Comparison of ENCODE assay signal across 8 cellular contexts in genomic region chr2:102020596-102021170, GRCh38. TPM values are rescaled to one million over a fixed set of nuclear protein-coding genes. Genes with fewer than 3 reads are reported as not detected.
DNase-seq lines count a peak whose midpoint lies in the region; ATAC-seq, FAIRE-seq and TF ChIP-seq lines count a peak whose summit lies in the region.

No MANE protein-coding gene starts in this region.

- H3K4me2 ChIP-seq in A549 (peak overlapping the region; percentile 62), mesenchymal stem cell (ENCODE audit: low read length, poor library complexity, severe bottlenecking) (no peak overlapping the region)

- H3K9ac ChIP-seq in mesenchymal stem cell (ENCODE audit: low read length), result peak overlapping the region; percentile 72

- CTCF ChIA-PET in A549 (lab: Yijun Ruan, JAX), result interaction anchor here (0.5 to 3.1 kb wide), 98 partner anchors 9 to 1091 kb away, joined by 3 to 51 read pairs (median 5); partner anchors contain the start of genes IL18R1 and IL1R1

- H3K23ac ChIP-seq in mesenchymal stem cell (ENCODE audit: low read length in 2 of 2), result no peak overlapping the region

- peak overlapping the region; percentile 99 for H4K91ac ChIP-seq in mesenchymal stem cell (ENCODE audit: low read length)

- no peaks in the 10 kb centered on the region for H3K36me3 ChIP-seq in mesenchymal stem cell (ENCODE audit: control insufficient read depth in 1 of 2, insufficient read depth in 2 of 2, low read depth in 1 of 2, low read length in 2 of 2)

- H3K79me1 ChIP-seq in mesenchymal stem cell (replicated peaks; ENCODE audit: low read length, poor library complexity, severe bottlenecking), result no peaks in the 10 kb centered on the region

- 23% methylated on average over 17 of the region's 18 CpGs for WGBS in A549 (ENCODE audit: missing lambda C conversion rate)
- 22% methylated on average over 16 of the region's 18 CpGs for WGBS in mesenchymal stem cell

- TF ChIP-seq EP300 in A549 (IDR thresholded peaks at IDR 0.05), result no peak

- H3K27ac ChIP-seq in A549, result peak overlapping the region; percentile 85 to 87
- H3K27ac ChIP-seq in mesenchymal stem cell (ENCODE audit: low read length, poor library complexity, severe bottlenecking), result no peak overlapping the region

- ATAC-seq in A549, result peak; percentile 98
- ATAC-seq in GM18499 (IDR thresholded peaks at IDR 0.05; ENCODE audit: insufficient read depth, unreplicated experiment), result peak; percentile 49
- peak; percentile 76 for ATAC-seq in HG03103 (IDR thresholded peaks at IDR 0.05; ENCODE audit: low read depth, unreplicated experiment)

- no peak overlapping the region for H3K4me3 ChIP-seq in A549
- H3K4me3 ChIP-seq in mesenchymal stem cell (ENCODE audit: insufficient read depth in 1 of 2, low read depth in 1 of 2, low read length in 2 of 2), result no peak overlapping the region

- no peak overlapping the region for H2BK5ac ChIP-seq in mesenchymal stem cell (ENCODE audit: low read depth, low read length, poor library complexity, severe bottlenecking)

- no peak for FAIRE-seq in A549 (lab: Jason Lieb, UNC)

- POLR2A ChIA-PET in A549 (lab: Yijun Ruan, JAX), result interaction anchor here (1.0 kb wide), 1 partner anchor 220 kb away, joined by 3 read pairs; no protein-coding TSS in a partner anchor

- peak overlapping the region; percentile 88 to 100 for H2BK12ac ChIP-seq in mesenchymal stem cell (ENCODE audit: low read length in 2 of 2)

- peaks cover 39% of the 10 kb centered on the region for H3K4me1 ChIP-seq in A549
- H3K4me1 ChIP-seq in mesenchymal stem cell (ENCODE audit: control insufficient read depth, insufficient read depth, low read depth, low read length), result peaks cover 12% of the 10 kb centered on the region

- TF ChIP-seq RAD21 in A549 (conservative IDR thresholded peaks at IDR 0.05 in 1 of 2, IDR thresholded peaks at IDR 0.05 in 1 of 2), result peak; percentile 99

- H3K18ac ChIP-seq in mesenchymal stem cell (ENCODE audit: low read depth in 1 of 2, low read length in 2 of 2), result peak overlapping the region; percentile 88 to 96

- H3K14ac ChIP-seq in mesenchymal stem cell (ENCODE audit: low read length in 2 of 2), result peak overlapping the region in 1 of 2 experiments; percentile 23

- no peak for TF ChIP-seq POLR2A in A549 (IDR thresholded peaks at IDR 0.05; ENCODE audit: low read length)

- H2AK5ac ChIP-seq in mesenchymal stem cell (ENCODE audit: low read length, severe bottlenecking), result peak overlapping the region; percentile 50

- H2AFZ ChIP-seq in mesenchymal stem cell (ENCODE audit: low read depth, low read length), result no peak overlapping the region

- peak overlapping the region; percentile 91 to 95 for H3K4ac ChIP-seq in mesenchymal stem cell (ENCODE audit: low read depth in 1 of 2, low read length in 2 of 2)

- TF ChIP-seq CTCF in A549 (IDR thresholded peaks at IDR 0.05), result peak; percentile 95

- peak overlapping the region; percentile 80 for H2BK15ac ChIP-seq in mesenchymal stem cell (ENCODE audit: low read depth, poor library complexity, severe bottlenecking)

- peak overlapping the region; percentile 97 for H4K8ac ChIP-seq in mesenchymal stem cell (ENCODE audit: low read length)

- DNase-seq in A549 (ENCODE audit: low read depth in 1 of 2, low spot score in 1 of 2) (peak; percentile 53 to 87), NCI-H774 (lab: John Stamatoyannopoulos, UW) (peak; percentile 9), mesenchymal stem cell (peak; percentile 91)
- peak; percentile 57 to 72 for DNase-seq in activated CD8-positive, alpha-beta memory T cell treated with anti-CD3 and anti-CD28 coated beads for 1 hour (ENCODE audit: extremely low read depth in 1 of 2, low read depth in 1 of 2)
- DNase-seq in effector CD8-positive, alpha-beta T cell (lab: John Stamatoyannopoulos, UW), result peak; percentile 74
- peak; percentile 64 for DNase-seq in stimulated activated CD8-positive, alpha-beta memory T cell treated with anti-CD3 and anti-CD28 coated beads, Interleukin-15, amount 100 ng/mL, for 1 hour (ENCODE audit: low read depth)

- H3K9me3 ChIP-seq in A549, result no peaks in the 10 kb centered on the region
- no peaks in the 10 kb centered on the region for H3K9me3 ChIP-seq in mesenchymal stem cell (ENCODE audit: control insufficient read depth, low read length)

- H2BK120ac ChIP-seq in mesenchymal stem cell (ENCODE audit: low read depth, low read length), result peak overlapping the region; percentile 92

- H3K27me3 ChIP-seq in mesenchymal stem cell (ENCODE audit: control insufficient read depth in 1 of 2, insufficient read depth in 1 of 2, low read length in 2 of 2), result no peaks in the 10 kb centered on the region

TF ChIP-seq in A549, 52 proteins besides CTCF, POLR2A, EP300 and RAD21:
- TF ChIP-seq RNF2 (IDR thresholded peaks at IDR 0.05; ENCODE audit: borderline replicate concordance, low read depth), result no peak
- peak; percentile 42; the same call in 1 of the 2 replicates for TF ChIP-seq MAX (IDR thresholded peaks at IDR 0.05)
- TF ChIP-seq SMC3 (IDR thresholded peaks at IDR 0.05), result peak; percentile 99
- TF ChIP-seq CBX8 (IDR thresholded peaks at IDR 0.05), result no peak
- TF ChIP-seq HMGXB4 (CRISPR knock-in tag; IDR thresholded peaks at IDR 0.05; ENCODE audit: borderline replicate concordance), result no peak
- no peak for TF ChIP-seq SREBF2 (IDR thresholded peaks at IDR 0.05)
- no peak for TF ChIP-seq HOXB13 (CRISPR knock-in tag; IDR thresholded peaks at IDR 0.05; ENCODE audit: low read depth)

RNA-seq across cellular contexts. Expression of gene IL1R2, which starts 28.9 kb away (rescaled TPM):
- polyA plus RNA-seq in A549 (2011; rRNA removed) (1.7 and 2.3 TPM in 2 replicates), A549 (2017; fragmentation: RNase III; extraction: RNeasy Plus Mini Kit Qiagen cat#74134 plus additional on column Dnase treatment) (0.71 to 0.83 TPM (median 0.71 TPM) in 3 replicates)
- polyA plus RNA-seq in A549 (2012; cell fraction: cytosol; rRNA removed), result 0.62 and 0.65 TPM in 2 replicates
- polyA plus RNA-seq in A549 (2012; cell fraction: nucleus; rRNA removed), result 0.49 and 0.61 TPM in 2 replicates
- 1.4 and 2.0 TPM in 2 replicates for polyA minus RNA-seq in A549 (2011; rRNA and poly(A)+ RNA removed)
- 3.4 TPM for polyA plus RNA-seq in mesenchymal stem cell (2013, experiment 1 of 2)
- 3.0 TPM for polyA plus RNA-seq in mesenchymal stem cell (2013, experiment 2 of 2)

Comparison
In these comparisons a context has a peak if more than half of its experiments do, and no peak if none do; other contexts are left out.
1. DNase-seq: peak in every context shown above with its lines; median percentile 91 in mesenchymal stem cell; 74 in effector CD8-positive, alpha-beta T cell; 70 in A549; 64 in activated CD8-positive, alpha-beta memory T cell treated with anti-CD3 and anti-CD28 coated beads for 1 hour; 64 in stimulated activated CD8-positive, alpha-beta memory T cell treated with anti-CD3 and anti-CD28 coated beads, Interleukin-15, amount 100 ng/mL, for 1 hour; 9 in NCI-H774.